In genomic region chr5:2005101-2006041, GRCh38 we compare ENCODE assay signal across 25 cellular contexts.
A peak's percentile ranks its signal among the peaks of the same experiment; 100 is the strongest.
DNase-seq lines count a peak whose midpoint lies in the region; ATAC-seq, FAIRE-seq and TF ChIP-seq lines count a peak whose summit lies in the region.
"Had no signal": no experiment of that assay in that cellular context is flagged by ENCODE, and none has a peak within 500 bp of the region (broad histone marks: within the 10 kb centered on the region; RNA-seq: fewer than 3 reads in every experiment).

No MANE protein-coding gene starts in this region.

- no peaks in the 10 kb centered on the region for H3K79me2 ChIP-seq in H1 (ENCODE audit: control insufficient read depth in 1 of 2, insufficient read depth in 2 of 2, low read length in 2 of 2)

- no peak overlapping the region for H3K56ac ChIP-seq in H1 (replicated peaks; ENCODE audit: insufficient read length, low read depth, low read length)

- H3K4me3 ChIP-seq in left ventricle myocardium inferior (no peak overlapping the region), H1 (ENCODE audit: extremely low read depth in 1 of 4, insufficient read depth in 2 of 4, low read depth in 3 of 4, low read length in 4 of 4) (no peak overlapping the region)

- H3K27ac ChIP-seq in left ventricle myocardium inferior (replicated peaks) (no peak overlapping the region), H1 (ENCODE audit: low read depth, low read length) (no peak overlapping the region), caudate nucleus (ENCODE audit: low read depth, low read length) (no peak overlapping the region)

- H2BK5ac ChIP-seq in H1 (ENCODE audit: low read depth, low read length) = no peak overlapping the region

- H2BK12ac ChIP-seq in H1 (ENCODE audit: low read depth, low read length) = no peak overlapping the region

- H3K9ac ChIP-seq in H1 (replicated peaks in 1 of 4; ENCODE audit: extremely low read depth in 1 of 4, low read depth in 3 of 4, low read length in 3 of 4) = no peak overlapping the region
- H3K9ac ChIP-seq: SK-N-SH had no signal

- intact Hi-C loops in cardiac septum (cut with DNase I) (no loop called here), left ventricle myocardium inferior (cut with micrococcal nuclease) (no loop called here)

- H2AFZ ChIP-seq in H1 (ENCODE audit: low read length) = no peak overlapping the region

- H3K9me3 ChIP-seq in left ventricle myocardium inferior (replicated peaks) (no peaks in the 10 kb centered on the region), H1 (ENCODE audit: insufficient read depth in 2 of 2, low read depth in 1 of 2, low read length in 1 of 2) (no peaks in the 10 kb centered on the region)
- H3K9me3 ChIP-seq: SK-N-SH had no signal

- no peaks in the 10 kb centered on the region for H3K23me2 ChIP-seq in H1 (ENCODE audit: low read depth, low read length)

- H2AK5ac ChIP-seq in H1 (ENCODE audit: low read depth, low read length) = no peak overlapping the region

- H3K4me1 ChIP-seq in left ventricle myocardium inferior = peaks cover 17% of the 10 kb centered on the region
- no peaks in the 10 kb centered on the region; a peak in 1 of 7 replicates for H3K4me1 ChIP-seq in H1 (replicated peaks in 1 of 4; ENCODE audit: control insufficient read depth in 3 of 4, insufficient read depth in 4 of 4, low read length in 3 of 4)

- H2BK20ac ChIP-seq in H1 (ENCODE audit: low read length) = no peak overlapping the region

- POLR2A ChIA-PET in H1 (lab: Charles Lee; ENCODE audit: partially characterized antibody) = no interaction called here

- DNase-seq in cardiac septum (ENCODE audit: low spot score) = peak; percentile 51
- DNase-seq in left ventricle myocardium inferior = no peak
- no peak for DNase-seq in H1 (ENCODE audit: low read depth in 1 of 2, low spot score in 2 of 2)
- peak; percentile 77 for DNase-seq in mesenteric fat pad (ENCODE audit: low spot score)
- peak; percentile 31 for DNase-seq in ureter (ENCODE audit: low spot score)
- no peak for DNase-seq in caudate nucleus (lab: John Stamatoyannopoulos, UW)
- DNase-seq: C1 segment of cervical spinal cord; CD4-positive, alpha-beta memory T cell; COR-L47; HFFc6; KBM-7; MV-4-11; NCI-H1105 treated with DMSO at 0.1 percent for 48 hours; NCI-H146; NCI-H1930; NCI-H2107; NCI-H748 treated with DMSO at 0.1 percent for 48 hours; SK-N-SH; SW 1271 had no signal

- no peak for FAIRE-seq in H1 (lab: Jason Lieb, UNC)
- FAIRE-seq: A204.1, G401.6, H54, RCC 7860 had no signal

- no peak for TF ChIP-seq EP300 in H1 (IDR thresholded peaks at IDR 0.05; ENCODE audit: borderline replicate concordance in 1 of 2, low read depth in 2 of 2, low read length in 2 of 2)

- no peaks in the 10 kb centered on the region for H3K79me1 ChIP-seq in H1 (ENCODE audit: low read depth, low read length)

- H4K5ac ChIP-seq in H1 (ENCODE audit: insufficient read length, low read depth, low read length) = no peak overlapping the region

- H2BK15ac ChIP-seq in H1 (ENCODE audit: low read length) = no peak overlapping the region

- no peak for ATAC-seq in GM21390 (IDR thresholded peaks at IDR 0.05; ENCODE audit: unreplicated experiment)
- no peak for ATAC-seq in HG03196 (IDR thresholded peaks at IDR 0.05; ENCODE audit: unreplicated experiment)

- TF ChIP-seq RAD21 in H1 (IDR thresholded peaks at IDR 0.05 in 1 of 2, conservative IDR thresholded peaks at IDR 0.05 in 1 of 2; ENCODE audit: low read depth in 2 of 2, low read length in 2 of 2) = no peak

- no peak overlapping the region for H2BK120ac ChIP-seq in H1 (replicated peaks; ENCODE audit: low read depth, low read length)

- H3K36me3 ChIP-seq in left ventricle myocardium inferior (no peaks in the 10 kb centered on the region), H1 (ENCODE audit: control insufficient read depth in 2 of 4, insufficient read depth in 4 of 4, low read length in 3 of 4) (no peaks in the 10 kb centered on the region)

- H3K4me2 ChIP-seq in H1 (ENCODE audit: insufficient read depth in 1 of 2, low read depth in 2 of 2, low read length in 2 of 2) = no peak overlapping the region
- H3K4me2 ChIP-seq: SK-N-SH had no signal

- H3K27me3 ChIP-seq in left ventricle myocardium inferior (ENCODE audit: low read depth) (peaks cover 22% of the 10 kb centered on the region), H1 (replicated peaks in 1 of 4; ENCODE audit: control insufficient read depth in 3 of 4, extremely low read depth in 1 of 4, insufficient read depth in 3 of 4, low read length in 3 of 4) (0 out of 7 replicates have a peak, but pooled peaks cover 0 to 3% (median 0%) of the 10 kb centered on the region in 4 experiments)

- no peak overlapping the region for H3K23ac ChIP-seq in H1 (ENCODE audit: insufficient read length)

- H3K18ac ChIP-seq in H1 (ENCODE audit: extremely low read depth, low read length) = no peak overlapping the region

- H3K14ac ChIP-seq in H1 (ENCODE audit: insufficient read length) = no peak overlapping the region

- WGBS in H1 (ENCODE audit: extremely low coverage in 1 of 2, insufficient coverage in 1 of 2, insufficient read length in 1 of 2, insufficient replicate concordance in 2 of 2, low coverage in 1 of 2, low lambda C conversion rate in 2 of 2, missing lambda C conversion rate in 1 of 2), 2 experiments = 93% methylated on average over 32 of the region's 35 CpGs; no CpG with 5 or more reads in 1 of the 2 experiments

- H4K91ac ChIP-seq in H1 (replicated peaks; ENCODE audit: insufficient read length, low read length) = no peak overlapping the region

- no peaks in the 10 kb centered on the region for H4K20me1 ChIP-seq in H1 (replicated peaks in 1 of 2; ENCODE audit: control insufficient read depth in 1 of 2, insufficient read depth in 2 of 2, low read length in 2 of 2)

- TF ChIP-seq POLR2A in H1 (IDR thresholded peaks at IDR 0.05; ENCODE audit: control extremely low read depth in 1 of 2, low read depth in 2 of 2, low read length in 2 of 2) = no peak

- no peak for TF ChIP-seq CTCF in left ventricle myocardium inferior (IDR thresholded peaks at IDR 0.05; ENCODE audit: borderline replicate concordance)
- peak in 2 of 3 experiments; percentile 8 to 13; a peak in 2 of 4 replicates for TF ChIP-seq CTCF in H1 (IDR thresholded peaks at IDR 0.05; ENCODE audit: control extremely low read depth in 1 of 3, insufficient read depth in 1 of 3, low read depth in 1 of 3, low read length in 3 of 3)

- no peak overlapping the region for H3K4ac ChIP-seq in H1 (replicated peaks; ENCODE audit: insufficient read length, low read depth, low read length)

- CTCF ChIA-PET in H1 (lab: Charles Lee; ENCODE audit: partially characterized antibody) = interaction anchor here (0.7 to 1.3 kb wide), 3 partner anchors 10 to 248 kb away, joined by 3 to 4 read pairs (median 3); no protein-coding TSS in a partner anchor

- no peak overlapping the region for H4K8ac ChIP-seq in H1 (ENCODE audit: extremely low read depth, insufficient read depth, low read length)

TF ChIP-seq in H1, 55 proteins besides CTCF, POLR2A, EP300 and RAD21 (continues in another document):
- TF ChIP-seq KDM4A (IDR thresholded peaks at IDR 0.05; ENCODE audit: low read depth, low read length, severe bottlenecking) = no peak

Comparison
In these comparisons a context has a peak if more than half of its experiments do, and no peak if none do; other contexts are left out.
1. DNase-seq: peak in cardiac septum (single experiment), mesenteric fat pad (single experiment) and ureter (single experiment); none in left ventricle myocardium inferior (single experiment), H1 (0 of 2) and caudate nucleus (0 of 61).